In genomic region chr22:35310556-35311550, GRCh38 we compare ENCODE assay signal across 12 cellular contexts. TPM values are rescaled to one million over a fixed set of nuclear protein-coding genes. Genes with fewer than 3 reads are reported as not detected.
DNase-seq lines count a peak whose midpoint lies in the region; ATAC-seq and TF ChIP-seq lines count a peak whose summit lies in the region.
"Had no signal": no experiment of that assay in that cellular context is flagged by ENCODE, and none has a peak within 500 bp of the region (broad histone marks: within the 10 kb centered on the region; RNA-seq: fewer than 3 reads in every experiment).

No MANE protein-coding gene starts in this region.

- H3K36me3 ChIP-seq in lower lobe of right lung, result peaks cover 15% of the 10 kb centered on the region

- peak overlapping the region in 2 of 3 donors; percentile 40 to 47 for H3K27ac Mint-ChIP-seq in IgD-negative memory B cell
- peak overlapping the region; percentile 49 to 90 (median 70) for H3K27ac Mint-ChIP-seq in nephron
- H3K27ac Mint-ChIP-seq: dendritic cell treated with granulocyte-macrophage colony-stimulating factor and Interleukin-4, amounts not matched to agents 40 ng/mL and 50 ng/mL, for 4 days had no signal

- intact Hi-C loops in lower lobe of right lung (cut with DNase I), result no loop called here

- H3K4me3 Mint-ChIP-seq in IgD-negative memory B cell, result peak overlapping the region; percentile 6 to 65 (median 22)
- peak overlapping the region; percentile 42 to 59 (median 45) for H3K4me3 Mint-ChIP-seq in nephron
- H3K4me3 Mint-ChIP-seq: dendritic cell treated with granulocyte-macrophage colony-stimulating factor and Interleukin-4, amounts not matched to agents 40 ng/mL and 50 ng/mL, for 4 days had no signal

- DNase-seq in COLO668 (lab: John Stamatoyannopoulos, UW; ENCODE audit: unreplicated experiment) (peak; percentile 32), lower lobe of right lung (no peak)
- peak; percentile 14 for DNase-seq in central memory CD4-positive, alpha-beta T cell
- DNase-seq: GF-D8, NCI-H345 had no signal

- H3K9me3 Mint-ChIP-seq in IgD-negative memory B cell, result no peaks in the 10 kb centered on the region
- H3K9me3 Mint-ChIP-seq in nephron, result no peaks in the 10 kb centered on the region
- H3K9me3 Mint-ChIP-seq: dendritic cell treated with granulocyte-macrophage colony-stimulating factor and Interleukin-4, amounts not matched to agents 40 ng/mL and 50 ng/mL, for 4 days had no signal

- TF ChIP-seq CTCF in nephron (IDR thresholded peaks at IDR 0.05; ENCODE audit: unreplicated experiment in 3 of 3) (peak in 1 of 3 experiments; percentile 16), lower lobe of right lung (IDR thresholded peaks at IDR 0.05) (no peak)

- H3K27me3 ChIP-seq in lower lobe of right lung (ENCODE audit: low read depth), result no peaks in the 10 kb centered on the region

- no peak for TF ChIP-seq POLR2A in GM18505 (IDR thresholded peaks at IDR 0.05; ENCODE audit: borderline replicate concordance, extremely low read depth, insufficient read depth, insufficient read length)

- H3K4me3 ChIP-seq in lower lobe of right lung, result no peak overlapping the region
- H3K4me3 ChIP-seq: lung had no signal

- H3K27me3 Mint-ChIP-seq in IgD-negative memory B cell (no peaks in the 10 kb centered on the region), nephron (ENCODE audit: low read depth) (no peaks in the 10 kb centered on the region)
- H3K27me3 Mint-ChIP-seq: dendritic cell treated with granulocyte-macrophage colony-stimulating factor and Interleukin-4, amounts not matched to agents 40 ng/mL and 50 ng/mL, for 4 days had no signal

- H3K4me1 ChIP-seq in lower lobe of right lung, result peaks cover 71% of the 10 kb centered on the region

- peaks cover 48 to 51% (median 49%) of the 10 kb centered on the region in 3 donors for H3K4me1 Mint-ChIP-seq in IgD-negative memory B cell
- H3K4me1 Mint-ChIP-seq in nephron, result peaks cover 81% of the 10 kb centered on the region

- H3K27ac ChIP-seq in lower lobe of right lung, result no peak overlapping the region

- H3K9me3 ChIP-seq in lower lobe of right lung, result no peaks in the 10 kb centered on the region

- H3K36me3 Mint-ChIP-seq in IgD-negative memory B cell, result peaks cover 8% of the 10 kb centered on the region
- H3K36me3 Mint-ChIP-seq in nephron (ENCODE audit: low read depth), result no peaks in the 10 kb centered on the region

- ATAC-seq in GM18505 (IDR thresholded peaks at IDR 0.05; ENCODE audit: unreplicated experiment) (no peak), HG03097 (IDR thresholded peaks at IDR 0.05; ENCODE audit: low FRiP score, unreplicated experiment) (no peak), lower lobe of right lung (no peak), HG03342 (IDR thresholded peaks at IDR 0.05; ENCODE audit: unreplicated experiment) (no peak)

RNA-seq across cellular contexts. Expression of gene TOM1, which starts 11.2 kb away (rescaled TPM):
- polyA plus RNA-seq in IgD-negative memory B cell, result 23.1 TPM
- total RNA-seq in lower lobe of right lung, result 70.3 TPM

RNA-seq across cellular contexts. Expression of gene HMGXB4, which starts 53.6 kb away (rescaled TPM):
- 9.1 TPM for polyA plus RNA-seq in IgD-negative memory B cell
- total RNA-seq in lower lobe of right lung, result 15.6 TPM
